Comparison of ENCODE assay signal across 24 cellular contexts in the genomic region with DNA sequence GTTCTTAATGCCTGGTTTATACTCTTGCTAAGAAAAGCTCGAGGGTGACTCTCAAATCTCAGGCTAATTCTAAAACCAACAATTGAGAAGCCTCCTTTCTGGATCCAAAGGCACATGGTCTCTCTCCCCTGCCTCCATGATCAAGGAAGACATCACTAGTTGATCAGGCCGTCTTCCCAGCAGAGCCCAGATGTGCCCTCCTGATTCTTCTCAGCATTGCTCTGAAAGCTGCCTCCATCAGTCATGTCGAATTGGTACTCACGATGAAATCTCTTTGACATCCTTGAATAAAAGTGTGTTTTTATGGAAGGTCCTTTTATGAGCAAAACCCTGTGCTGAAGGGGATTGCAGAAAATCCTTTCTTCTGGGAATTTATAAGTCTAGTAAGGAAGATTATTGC.
DNase-seq lines count a peak whose midpoint lies in the region; ATAC-seq, FAIRE-seq and TF ChIP-seq lines count a peak whose summit lies in the region.
"Had no signal": no experiment of that assay in that cellular context is flagged by ENCODE, and none has a peak within 500 bp of the region (broad histone marks: within the 10 kb centered on the region; RNA-seq: fewer than 3 reads in every experiment).

No MANE protein-coding gene starts in this region.

- peaks cover 8 to 30% (median 18%) of the 10 kb centered on the region in 4 experiments; a peak in 6 of 7 replicates for H3K4me1 ChIP-seq in H1 (replicated peaks in 1 of 4; ENCODE audit: control insufficient read depth in 3 of 4, insufficient read depth in 4 of 4, low read length in 3 of 4)
- peaks cover 5% of the 10 kb centered on the region for H3K4me1 ChIP-seq in smooth muscle cell (ENCODE audit: low read depth)
- H3K4me1 ChIP-seq: BE2C had no signal

- H2AFZ ChIP-seq in H1 (ENCODE audit: low read length) (no peak overlapping the region), smooth muscle cell (ENCODE audit: low read depth) (no peak overlapping the region)

- no peak for TF ChIP-seq POLR2A in H1 (IDR thresholded peaks at IDR 0.05; ENCODE audit: control extremely low read depth in 1 of 2, low read depth in 2 of 2, low read length in 2 of 2)

- no peak overlapping the region for H2BK5ac ChIP-seq in H1 (ENCODE audit: low read depth, low read length)

- no peak for TF ChIP-seq RAD21 in H1 (IDR thresholded peaks at IDR 0.05 in 1 of 2, conservative IDR thresholded peaks at IDR 0.05 in 1 of 2; ENCODE audit: low read depth in 2 of 2, low read length in 2 of 2)

- no peak overlapping the region for H4K5ac ChIP-seq in H1 (ENCODE audit: insufficient read length, low read depth, low read length)

- no peak for ATAC-seq in HG03045 (IDR thresholded peaks at IDR 0.05; ENCODE audit: unreplicated experiment)
- ATAC-seq in GM18517 (IDR thresholded peaks at IDR 0.05; ENCODE audit: unreplicated experiment) = no peak
- ATAC-seq in HG03571 (IDR thresholded peaks at IDR 0.05; ENCODE audit: unreplicated experiment) = no peak

- no peaks in the 10 kb centered on the region; the same call in 1 of the 2 replicates for H3K79me1 ChIP-seq in H1 (ENCODE audit: low read depth, low read length)

- no peak overlapping the region for H3K4me3 ChIP-seq in H1 (ENCODE audit: extremely low read depth in 1 of 4, insufficient read depth in 2 of 4, low read depth in 3 of 4, low read length in 4 of 4)
- no peak overlapping the region for H3K4me3 ChIP-seq in smooth muscle cell
- H3K4me3 ChIP-seq: BLaER1 had no signal

- DNase-seq in SK-N-DZ (ENCODE audit: low spot score) (peak; percentile 20), H1 (ENCODE audit: low read depth in 1 of 2, low spot score in 2 of 2) (no peak), smooth muscle cell (lab: John Stamatoyannopoulos, UW; ENCODE audit: unreplicated experiment) (no peak)
- DNase-seq: 8988T; ACHN; BE2C; C1 segment of cervical spinal cord; CD4-positive, alpha-beta memory T cell; CD4-positive, CD25-positive, alpha-beta regulatory T cell; CD8-positive, alpha-beta memory T cell; COR-L47; DMS 273 treated with DMSO at 0.1 percent for 48 hours; DMS153; DMS53; DMS79; DND-41; EL; GDM1 had no signal

- FAIRE-seq in H1 (lab: Jason Lieb, UNC) = no peak
- FAIRE-seq: A204.1, GM12891 had no signal

- H3K23me2 ChIP-seq in H1 (ENCODE audit: low read depth, low read length) = no peaks in the 10 kb centered on the region

- no peak overlapping the region for H2BK120ac ChIP-seq in H1 (replicated peaks; ENCODE audit: low read depth, low read length)

- no peak overlapping the region for H4K8ac ChIP-seq in H1 (ENCODE audit: extremely low read depth, insufficient read depth, low read length)

- no peak overlapping the region for H3K18ac ChIP-seq in H1 (ENCODE audit: extremely low read depth, low read length)

- H2BK12ac ChIP-seq in H1 (ENCODE audit: low read depth, low read length) = no peak overlapping the region

- H3K36me3 ChIP-seq in H1 (ENCODE audit: control insufficient read depth in 2 of 4, insufficient read depth in 4 of 4, low read length in 3 of 4) = no peaks in the 10 kb centered on the region
- no peaks in the 10 kb centered on the region for H3K36me3 ChIP-seq in smooth muscle cell (ENCODE audit: low read depth)
- H3K36me3 ChIP-seq: BE2C, BLaER1 had no signal

- H3K4me2 ChIP-seq in H1 (ENCODE audit: insufficient read depth in 1 of 2, low read depth in 2 of 2, low read length in 2 of 2) (no peak overlapping the region), smooth muscle cell (peak overlapping the region; percentile 34)
- H3K4me2 ChIP-seq: BLaER1 had no signal

- H3K79me2 ChIP-seq in H1 (ENCODE audit: control insufficient read depth in 1 of 2, insufficient read depth in 2 of 2, low read length in 2 of 2) = peaks cover 0 to 69% of the 10 kb centered on the region in 2 experiments; a peak in 3 of 4 replicates
- H3K79me2 ChIP-seq in smooth muscle cell (ENCODE audit: low read depth) = peaks cover 9% of the 10 kb centered on the region

- POLR2A ChIA-PET in H1 (lab: Charles Lee; ENCODE audit: partially characterized antibody) = no interaction called here

- H3K9me3 ChIP-seq in H1 (ENCODE audit: insufficient read depth in 2 of 2, low read depth in 1 of 2, low read length in 1 of 2) = no peaks in the 10 kb centered on the region
- no peaks in the 10 kb centered on the region for H3K9me3 ChIP-seq in smooth muscle cell (replicated peaks; ENCODE audit: low read depth)
- H3K9me3 ChIP-seq: BE2C, BLaER1 had no signal

- no peak overlapping the region for H2AK5ac ChIP-seq in H1 (ENCODE audit: low read depth, low read length)

- H3K23ac ChIP-seq in H1 (ENCODE audit: insufficient read length) = no peak overlapping the region

- H3K9ac ChIP-seq in H1 (replicated peaks in 1 of 4; ENCODE audit: extremely low read depth in 1 of 4, low read depth in 3 of 4, low read length in 3 of 4) (no peak overlapping the region), smooth muscle cell (ENCODE audit: low read depth) (no peak overlapping the region)
- H3K9ac ChIP-seq: BLaER1 had no signal

- TF ChIP-seq CTCF in H1 (IDR thresholded peaks at IDR 0.05; ENCODE audit: control extremely low read depth in 1 of 3, insufficient read depth in 1 of 3, low read depth in 1 of 3, low read length in 3 of 3) = no peak
- TF ChIP-seq CTCF in smooth muscle cell (IDR thresholded peaks at IDR 0.05; ENCODE audit: borderline replicate concordance, insufficient read depth, poor library complexity, severe bottlenecking) = no peak

- no peak overlapping the region for H4K91ac ChIP-seq in H1 (replicated peaks; ENCODE audit: insufficient read length, low read length)

- H2BK20ac ChIP-seq in H1 (ENCODE audit: low read length) = no peak overlapping the region

- H3F3A ChIP-seq in smooth muscle cell (ENCODE audit: low read depth) = no peaks in the 10 kb centered on the region

- H3K27ac ChIP-seq in H1 (ENCODE audit: low read depth, low read length) (no peak overlapping the region), smooth muscle cell (ENCODE audit: low read depth) (no peak overlapping the region)
- H3K27ac ChIP-seq: BLaER1 had no signal

- H3K56ac ChIP-seq in H1 (replicated peaks; ENCODE audit: insufficient read length, low read depth, low read length) = no peak overlapping the region

- TF ChIP-seq EP300 in H1 (IDR thresholded peaks at IDR 0.05; ENCODE audit: borderline replicate concordance in 1 of 2, low read depth in 2 of 2, low read length in 2 of 2) = no peak

- H4K20me1 ChIP-seq in H1 (replicated peaks in 1 of 2; ENCODE audit: control insufficient read depth in 1 of 2, insufficient read depth in 2 of 2, low read length in 2 of 2) (peaks cover 0 to 4% of the 10 kb centered on the region in 2 experiments), smooth muscle cell (ENCODE audit: low read depth) (peaks cover 81% of the 10 kb centered on the region)
- H4K20me1 ChIP-seq: BLaER1 had no signal

- H3K4ac ChIP-seq in H1 (replicated peaks; ENCODE audit: insufficient read length, low read depth, low read length) = no peak overlapping the region

- CTCF ChIA-PET in H1 (lab: Charles Lee; ENCODE audit: partially characterized antibody) = interaction anchor here (1.3 kb wide), 2 partner anchors 9 to 30 kb away, joined by 5 to 6 read pairs; no protein-coding TSS in a partner anchor

- H2BK15ac ChIP-seq in H1 (ENCODE audit: low read length) = no peak overlapping the region

- H3K14ac ChIP-seq in H1 (ENCODE audit: insufficient read length) = no peak overlapping the region

- H3K27me3 ChIP-seq in H1 (replicated peaks in 1 of 4; ENCODE audit: control insufficient read depth in 3 of 4, extremely low read depth in 1 of 4, insufficient read depth in 3 of 4, low read length in 3 of 4) (no peaks in the 10 kb centered on the region), smooth muscle cell (ENCODE audit: low read depth) (no peaks in the 10 kb centered on the region)
- H3K27me3 ChIP-seq: BE2C, BLaER1 had no signal

- 96% methylated on average over 4 of the region's 4 CpGs; no CpG with 5 or more reads in 1 of the 2 experiments for WGBS in H1 (ENCODE audit: extremely low coverage in 1 of 2, insufficient coverage in 1 of 2, insufficient read length in 1 of 2, insufficient replicate concordance in 2 of 2, low coverage in 1 of 2, low lambda C conversion rate in 2 of 2, missing lambda C conversion rate in 1 of 2), 2 experiments
- 50% methylated on average over 4 of the region's 4 CpGs for WGBS in smooth muscle cell (ENCODE audit: low lambda C conversion rate)

TF ChIP-seq in H1, 55 proteins besides CTCF, POLR2A, EP300 and RAD21:
- TF ChIP-seq SRF (IDR thresholded peaks at IDR 0.05; ENCODE audit: low read depth, low read length) = no peak
- TF ChIP-seq, protein P1, sequence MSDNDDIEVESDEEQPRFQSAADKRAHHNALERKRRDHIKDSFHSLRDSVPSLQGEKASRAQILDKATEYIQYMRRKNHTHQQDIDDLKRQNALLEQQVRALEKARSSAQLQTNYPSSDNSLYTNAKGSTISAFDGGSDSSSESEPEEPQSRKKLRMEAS (IDR thresholded peaks at IDR 0.05) = peak; percentile 17; the same call in 1 of the 2 replicates
